In the genomic region with DNA sequence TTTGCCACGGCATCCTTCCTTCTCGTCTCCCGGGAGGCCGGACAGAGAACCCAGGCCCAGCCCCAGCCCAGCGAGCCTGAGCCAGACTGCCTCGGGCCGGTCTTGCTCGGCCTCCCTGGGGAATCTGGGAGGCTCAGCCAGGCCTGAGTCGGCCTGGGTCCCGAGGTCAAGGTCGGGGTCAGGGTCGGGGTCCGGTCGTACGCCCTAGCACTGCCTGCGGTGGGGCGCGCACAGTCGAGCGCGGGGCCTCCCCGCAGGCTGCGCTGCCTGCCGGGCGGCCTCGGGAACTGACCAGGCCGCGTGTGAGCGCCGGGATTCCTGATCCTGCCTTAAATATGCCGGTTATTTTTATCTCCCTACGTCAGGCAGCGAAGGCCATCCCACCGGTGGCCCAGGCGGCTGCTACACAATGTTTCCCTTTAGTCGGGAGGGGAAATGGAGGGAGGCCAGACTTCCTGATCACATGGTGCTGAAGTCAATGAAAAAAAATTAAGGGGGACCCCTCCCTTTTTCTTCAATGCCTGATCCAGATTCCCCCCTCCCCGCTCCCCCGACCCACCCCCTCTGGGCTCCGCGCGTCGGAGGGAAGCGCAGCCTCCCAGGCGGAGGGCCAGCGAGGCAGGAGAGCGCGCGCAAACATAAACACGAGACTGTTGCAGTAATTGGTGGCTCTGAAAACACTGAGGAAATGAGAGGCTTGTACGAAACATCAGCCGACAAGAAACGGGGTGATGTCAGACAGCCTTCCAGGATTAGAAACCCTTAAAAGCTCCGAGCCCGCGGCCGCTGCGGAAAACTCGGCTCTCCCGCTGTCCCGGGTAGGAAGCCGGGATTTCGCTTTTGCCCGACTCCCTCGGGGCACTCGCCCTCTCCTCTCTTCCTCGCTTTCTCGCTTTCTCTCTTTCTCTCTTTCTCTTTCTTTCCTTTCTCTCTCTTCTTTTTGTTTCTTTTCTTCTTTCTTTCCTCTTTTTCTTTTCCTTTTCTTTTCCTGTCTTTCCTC, we compare ENCODE assay signal across 7 cellular contexts.
DNase-seq lines count a peak whose midpoint lies in the region; ATAC-seq and TF ChIP-seq lines count a peak whose summit lies in the region.

No MANE protein-coding gene starts in this region.

- no peaks in the 10 kb centered on the region for H3K9me3 Mint-ChIP-seq in MCF 10A (ENCODE audit: unreplicated experiment)
- H3K9me3 Mint-ChIP-seq in progenitor cell of endocrine pancreas (ENCODE audit: low read depth), result no peaks in the 10 kb centered on the region

- peak overlapping the region; percentile 47; the same call in 1 of the 2 replicates for H3K4me3 ChIP-seq in iPS DF 6.9 (ENCODE audit: low read length)

- peak overlapping the region; percentile 92 for H3K27ac Mint-ChIP-seq in MCF 10A (ENCODE audit: low read depth, unreplicated experiment)
- H3K27ac Mint-ChIP-seq in progenitor cell of endocrine pancreas, result peak overlapping the region; percentile 88

- H3K27me3 ChIP-seq in iPS DF 6.9 (ENCODE audit: control insufficient read depth, insufficient read depth, low read length), result no peaks in the 10 kb centered on the region

- H3K27ac ChIP-seq in iPS DF 6.9 (ENCODE audit: low read length), result no peak overlapping the region

- no peak for TF ChIP-seq CTCF in GM13976 (IDR thresholded peaks at IDR 0.05; ENCODE audit: borderline replicate concordance, control extremely low read depth, extremely low read depth, insufficient read depth, missing control alignments)
- TF ChIP-seq CTCF in MCF 10A (IDR thresholded peaks at IDR 0.05; ENCODE audit: unreplicated experiment), result no peak
- TF ChIP-seq CTCF in progenitor cell of endocrine pancreas (IDR thresholded peaks at IDR 0.05; ENCODE audit: unreplicated experiment), result peak; percentile 21

- H3K9me3 ChIP-seq in iPS DF 6.9 (ENCODE audit: control insufficient read depth, insufficient read depth, low read length), result no peaks in the 10 kb centered on the region

- no peaks in the 10 kb centered on the region for H3K36me3 Mint-ChIP-seq in MCF 10A (ENCODE audit: insufficient read depth, unreplicated experiment)
- H3K36me3 Mint-ChIP-seq in progenitor cell of endocrine pancreas (ENCODE audit: insufficient read depth), result no peaks in the 10 kb centered on the region

- intact Hi-C loops in MCF 10A (cut with micrococcal nuclease), result no loop called here

- no peaks in the 10 kb centered on the region for H3K36me3 ChIP-seq in iPS DF 6.9 (ENCODE audit: control insufficient read depth, insufficient read depth, low read length)

- DNase-seq in GM13976 (ENCODE audit: low spot score) (peak; percentile 60), NCI-H1436 treated with DMSO at 0.1 percent for 48 hours (lab: John Stamatoyannopoulos, UW) (peak; percentile 46), MCF 10A (ENCODE audit: unreplicated experiment) (no peak), iPS DF 6.9 (ENCODE audit: low read depth, low spot score) (peak; percentile 18), progenitor cell of endocrine pancreas (ENCODE audit: low spot score, unreplicated experiment) (peak; percentile 32)
- no peak for DNase-seq in stimulated activated CD4-positive, alpha-beta T cell treated with anti-CD3 and anti-CD28 coated beads, Interleukin-2, amount 100 ng/mL, for 24 hours

- ATAC-seq in HG03097 (IDR thresholded peaks at IDR 0.05; ENCODE audit: low FRiP score, unreplicated experiment), result no peak

- peaks cover 15% of the 10 kb centered on the region for H3K4me1 Mint-ChIP-seq in MCF 10A (ENCODE audit: insufficient read depth, unreplicated experiment)
- H3K4me1 Mint-ChIP-seq in progenitor cell of endocrine pancreas (ENCODE audit: low read depth), result peaks cover 34% of the 10 kb centered on the region

- peaks cover 4% of the 10 kb centered on the region for H3K4me1 ChIP-seq in iPS DF 6.9 (ENCODE audit: control insufficient read depth, insufficient read depth, low read length)

- in situ Hi-C loops in GM13976 (cut with MboI; ENCODE audit: low sequenced_read_pairs, unreplicated experiment), result no loop called here

- peak overlapping the region; percentile 69 for H3K4me3 Mint-ChIP-seq in MCF 10A (ENCODE audit: unreplicated experiment)
- H3K4me3 Mint-ChIP-seq in progenitor cell of endocrine pancreas (ENCODE audit: low read depth), result peak overlapping the region; percentile 64

- BruUV-seq in MCF 10A (replicated peaks; lab: Mats Ljungman, UMichigan), result no TSS peak

- WGBS in iPS DF 6.9 (ENCODE audit: insufficient coverage, insufficient read length), result no CpG with 5 or more reads among the region's 67 CpGs

- POLR2A ChIA-PET in MCF 10A (lab: Yijun Ruan, JAX), result no interaction called here

- H3K27me3 Mint-ChIP-seq in MCF 10A (ENCODE audit: insufficient read depth, unreplicated experiment), result no peaks in the 10 kb centered on the region
- peaks cover 66% of the 10 kb centered on the region for H3K27me3 Mint-ChIP-seq in progenitor cell of endocrine pancreas

- CTCF ChIA-PET in MCF 10A (lab: Yijun Ruan, JAX), result no interaction called here

Comparison
In these comparisons a context has a peak if more than half of its experiments do, and no peak if none do; other contexts are left out.
1. DNase-seq: peak in GM13976 (single experiment), NCI-H1436 treated with DMSO at 0.1 percent for 48 hours (single experiment), iPS DF 6.9 (single experiment) and progenitor cell of endocrine pancreas (single experiment); none in MCF 10A (single experiment) and stimulated activated CD4-positive, alpha-beta T cell treated with anti-CD3 and anti-CD28 coated beads, Interleukin-2, amount 100 ng/mL, for 24 hours (0 of 2).